In genomic region chr14:78606111-78606510, GRCh38 we compare ENCODE assay signal across 18 cellular contexts.
DNase-seq lines count a peak whose midpoint lies in the region; ATAC-seq and TF ChIP-seq lines count a peak whose summit lies in the region.
"Had no signal": no experiment of that assay in that cellular context is flagged by ENCODE, and none has a peak within 500 bp of the region (broad histone marks: within the 10 kb centered on the region; RNA-seq: fewer than 3 reads in every experiment).

No MANE protein-coding gene starts in this region.

- no peak overlapping the region; the same call in 1 of the 2 replicates for H2BK120ac ChIP-seq in IMR-90 (ENCODE audit: low read depth, low read length)

- BruUV-seq in IMR-90 (replicated peaks; lab: Mats Ljungman, UMichigan): no TSS peak

- H3K4me3 ChIP-seq in IMR-90 (ENCODE audit: insufficient read depth, low read depth, low read length): no peak overlapping the region
- H3K4me3 ChIP-seq in epithelial cell of esophagus (ENCODE audit: low read length): no peak overlapping the region
- H3K4me3 ChIP-seq in osteoblast (ENCODE audit: insufficient read depth, low read length): no peak overlapping the region
- no peak overlapping the region for H3K4me3 ChIP-seq in CD8-positive, alpha-beta T cell (ENCODE audit: low read depth, low read length)
- H3K4me3 ChIP-seq: lower lobe of right lung had no signal

- no peaks in the 10 kb centered on the region for H4K20me1 ChIP-seq in IMR-90 (ENCODE audit: insufficient read depth, low read length)
- no peaks in the 10 kb centered on the region for H4K20me1 ChIP-seq in osteoblast (ENCODE audit: insufficient read depth, low read length)

- no peak overlapping the region for H3K4me3 Mint-ChIP-seq in CD8-positive, alpha-beta T cell
- H3K4me3 Mint-ChIP-seq: stimulated activated naive CD8-positive, alpha-beta T cell treated with anti-CD3 and anti-CD28 coated beads, Interleukin-15, Interleukin-2, amounts not matched to agents 100 ng/mL and 50 ng/mL, for 24 hours had no signal

- peak; percentile 41 for DNase-seq in COLO829 (ENCODE audit: low spot score)
- DNase-seq in IMR-90: peak; percentile 75
- DNase-seq in epithelial cell of esophagus (ENCODE audit: low read depth): peak; percentile 4
- peak; percentile 32 for DNase-seq in osteoblast (ENCODE audit: insufficient read length, low spot score, missing footprints)
- no peak for DNase-seq in CD8-positive, alpha-beta T cell
- DNase-seq in inferior parietal cortex (ENCODE audit: extremely low spot score): no peak
- no peak for DNase-seq in NCI-H2029 (lab: John Stamatoyannopoulos, UW)
- DNase-seq: activated CD4-positive, CD25-positive, alpha-beta regulatory T cell treated with anti-CD3 and anti-CD28 coated beads, Interleukin-2, amount 50 U/mL, for 72 hours; activated gamma-delta T cell; H7; Kasumi-1; lower lobe of right lung; NCI-H2081 treated with DMSO at 0.1 percent for 48 hours; NK-92 treated with Interleukin-12 subunit alpha and Interleukin-12 subunit beta, amount 100 ng/mL, for 24 hours; occipital lobe; stimulated activated CD4-positive, alpha-beta T cell treated with anti-CD3 and anti-CD28 coated beads, Interleukin-2, amount 100 ng/mL, for 48 hours had no signal

- no peak overlapping the region; the same call in 1 of the 2 replicates for H3K4ac ChIP-seq in IMR-90 (ENCODE audit: low read depth, low read length)

- H3K9me3 ChIP-seq in IMR-90 (ENCODE audit: control insufficient read depth, insufficient read depth, low read length) (peaks cover 4% of the 10 kb centered on the region; the same call in 1 of the 2 replicates), osteoblast (ENCODE audit: low read depth, low read length) (no peaks in the 10 kb centered on the region)
- H3K9me3 ChIP-seq in CD8-positive, alpha-beta T cell (ENCODE audit: low read length): no peaks in the 10 kb centered on the region
- H3K9me3 ChIP-seq: lower lobe of right lung had no signal

- H2AK5ac ChIP-seq in IMR-90 (ENCODE audit: low read depth, low read length): no peak overlapping the region

- peak overlapping the region; percentile 86 for H2BK5ac ChIP-seq in IMR-90 (ENCODE audit: low read depth, low read length, poor library complexity, severe bottlenecking)

- peak overlapping the region; percentile 23; the same call in 1 of the 2 replicates for H3K56ac ChIP-seq in IMR-90 (ENCODE audit: extremely low read depth, insufficient read depth, low read length)

- no peaks in the 10 kb centered on the region for H3K27me3 ChIP-seq in IMR-90 (ENCODE audit: control insufficient read depth, insufficient read depth, low read length)
- no peaks in the 10 kb centered on the region for H3K27me3 ChIP-seq in osteoblast (ENCODE audit: insufficient read depth, low read length)
- H3K27me3 ChIP-seq in CD8-positive, alpha-beta T cell (ENCODE audit: insufficient read depth, low read length): no peaks in the 10 kb centered on the region

- H3K9ac ChIP-seq in IMR-90 (ENCODE audit: low read depth, low read length): no peak overlapping the region

- H3K27ac ChIP-seq in IMR-90 (ENCODE audit: insufficient read depth, low read length): no peak overlapping the region
- H3K27ac ChIP-seq in osteoblast (ENCODE audit: low read depth, low read length): peak overlapping the region; percentile 86
- H3K27ac ChIP-seq in CD8-positive, alpha-beta T cell (ENCODE audit: low read depth, low read length): no peak overlapping the region
- H3K27ac ChIP-seq: lower lobe of right lung had no signal

- TF ChIP-seq POLR2A in IMR-90 (IDR thresholded peaks at IDR 0.05; ENCODE audit: low read depth, low read length): no peak

- no peaks in the 10 kb centered on the region for H3K79me1 ChIP-seq in IMR-90 (ENCODE audit: low read depth in 1 of 2, low read length in 2 of 2)

- TF ChIP-seq RAD21 in IMR-90 (IDR thresholded peaks at IDR 0.05; ENCODE audit: low read length): no peak

- H3K36me3 Mint-ChIP-seq in CD8-positive, alpha-beta T cell: no peaks in the 10 kb centered on the region

- H4K5ac ChIP-seq in IMR-90 (ENCODE audit: low read depth, low read length): no peak overlapping the region

- H3K23ac ChIP-seq in IMR-90 (ENCODE audit: low read depth, low read length): no peak overlapping the region

- no peaks in the 10 kb centered on the region for H3K4me1 Mint-ChIP-seq in CD8-positive, alpha-beta T cell (ENCODE audit: low read depth)

- H3K9me3 Mint-ChIP-seq in CD8-positive, alpha-beta T cell: no peaks in the 10 kb centered on the region
- H3K9me3 Mint-ChIP-seq: stimulated activated naive CD8-positive, alpha-beta T cell treated with anti-CD3 and anti-CD28 coated beads, Interleukin-15, Interleukin-2, amounts not matched to agents 100 ng/mL and 50 ng/mL, for 24 hours had no signal

- H3K27me3 Mint-ChIP-seq in CD8-positive, alpha-beta T cell (ENCODE audit: low read depth): peaks cover 9% of the 10 kb centered on the region

- H3K14ac ChIP-seq in IMR-90 (replicated peaks; ENCODE audit: low read depth, low read length): no peak overlapping the region

- H3K18ac ChIP-seq in IMR-90 (ENCODE audit: low read depth, low read length): no peak overlapping the region

- H2BK20ac ChIP-seq in IMR-90 (ENCODE audit: low read depth, low read length): no peak overlapping the region

- peak; percentile 29 for ATAC-seq in IMR-90 (ENCODE audit: low read depth)
- ATAC-seq in CD8-positive, alpha-beta T cell: no peak
- no peak for ATAC-seq in HG02973 (IDR thresholded peaks at IDR 0.05; ENCODE audit: unreplicated experiment)
- ATAC-seq: lower lobe of right lung had no signal

- H3K4me1 ChIP-seq in IMR-90 (ENCODE audit: control insufficient read depth, insufficient read depth, low read length) (peaks cover 2% of the 10 kb centered on the region; the same call in 1 of the 2 replicates), osteoblast (ENCODE audit: insufficient read depth, low read length) (peaks cover 26% of the 10 kb centered on the region)
- H3K4me1 ChIP-seq in CD8-positive, alpha-beta T cell (ENCODE audit: insufficient read depth, low read length): no peaks in the 10 kb centered on the region
- H3K4me1 ChIP-seq: lower lobe of right lung had no signal

- TF ChIP-seq CTCF in IMR-90 (conservative IDR thresholded peaks at IDR 0.05; ENCODE audit: low read depth, low read length) (no peak), epithelial cell of esophagus (IDR thresholded peaks at IDR 0.05; ENCODE audit: insufficient read depth, low read depth, low read length, missing control alignments) (no peak), osteoblast (IDR thresholded peaks at IDR 0.05; ENCODE audit: extremely low read depth, low read depth, low read length) (no peak)
- no peak for TF ChIP-seq CTCF in CD8-positive, alpha-beta T cell (IDR thresholded peaks at IDR 0.05)

- no peaks in the 10 kb centered on the region for H3K9me1 ChIP-seq in IMR-90 (ENCODE audit: insufficient read depth, low read length)

- CTCF ChIA-PET in IMR-90 (lab: Yijun Ruan, JAX): interaction anchor here (0.8 kb wide), 1 partner anchor 24 kb away, joined by 4 read pairs; no protein-coding TSS in a partner anchor
- CTCF ChIA-PET in CD8-positive, alpha-beta T cell (lab: Charles Lee): no interaction called here

- H2AK9ac ChIP-seq in IMR-90 (replicated peaks; ENCODE audit: low read depth, low read length, poor library complexity): no peak overlapping the region

- intact Hi-C loops in IMR-90 (cut with micrococcal nuclease): no loop called here
- intact Hi-C loops in CD8-positive, alpha-beta T cell (cut with DNase I, micrococcal nuclease): no loop called here

- peak overlapping the region in 1 of 2 experiments; percentile 27; a peak in 1 of 4 replicates for H4K8ac ChIP-seq in IMR-90 (ENCODE audit: low read depth in 2 of 2, low read length in 2 of 2)

- no peak overlapping the region for H3K27ac Mint-ChIP-seq in CD8-positive, alpha-beta T cell
- H3K27ac Mint-ChIP-seq: stimulated activated naive CD8-positive, alpha-beta T cell treated with anti-CD3 and anti-CD28 coated beads, Interleukin-15, Interleukin-2, amounts not matched to agents 100 ng/mL and 50 ng/mL, for 24 hours had no signal

- H3K4me2 ChIP-seq in IMR-90 (ENCODE audit: low read depth, low read length) (no peak overlapping the region), osteoblast (ENCODE audit: insufficient read depth, low read length) (peak overlapping the region; percentile 61)

- POLR2A ChIA-PET in IMR-90 (lab: Charles Lee; ENCODE audit: unreplicated experiment): no interaction called here
- POLR2A ChIA-PET in CD8-positive, alpha-beta T cell (lab: Charles Lee): no interaction called here

- no peaks in the 10 kb centered on the region for H3K79me2 ChIP-seq in osteoblast (ENCODE audit: insufficient read depth, low read length)

- H2AFZ ChIP-seq in IMR-90 (replicated peaks; ENCODE audit: low read length, poor library complexity) (no peak overlapping the region), osteoblast (ENCODE audit: low read length) (peak overlapping the region; percentile 63)

- H4K91ac ChIP-seq in IMR-90 (ENCODE audit: insufficient read depth, low read depth, low read length): no peak overlapping the region

- in situ Hi-C loops in IMR-90 (cut with MboI; ENCODE audit: low sequenced_read_pairs): no loop called here

- no peak overlapping the region for H2BK15ac ChIP-seq in IMR-90 (ENCODE audit: low read depth, low read length)

- dilution Hi-C loops in IMR-90 (cut with HindIII; ENCODE audit: low sequenced_read_pairs, unreplicated experiment): no loop called here

- no peaks in the 10 kb centered on the region for H3K36me3 ChIP-seq in IMR-90 (ENCODE audit: control insufficient read depth, insufficient read depth, low read length)
- no peaks in the 10 kb centered on the region for H3K36me3 ChIP-seq in osteoblast (ENCODE audit: insufficient read depth, low read length)
- no peaks in the 10 kb centered on the region for H3K36me3 ChIP-seq in CD8-positive, alpha-beta T cell (ENCODE audit: insufficient read depth, low read length)
- H3K36me3 ChIP-seq: lower lobe of right lung had no signal

TF ChIP-seq in IMR-90, 13 proteins besides CTCF, POLR2A, EP300 and RAD21:
- TF ChIP-seq BHLHE40 (IDR thresholded peaks at IDR 0.05; ENCODE audit: low read depth, low read length) (no peak), NFE2L2 (IDR thresholded peaks at IDR 0.05; ENCODE audit: low read depth, low read length) (no peak), USF2 (IDR thresholded peaks at IDR 0.05; ENCODE audit: low read depth, low read length) (peak; percentile 54; the same call in 1 of the 2 replicates)

Comparison
In these comparisons a context has a peak if more than half of its experiments do, and no peak if none do; other contexts are left out.
1. DNase-seq: peak in COLO829 (single experiment), IMR-90 (single experiment), epithelial cell of esophagus (single experiment) and osteoblast (single experiment); none in CD8-positive, alpha-beta T cell (0 of 7), inferior parietal cortex (single experiment) and NCI-H2029 (single experiment).